1 cellular context compared by ENCODE assay signal in genomic region chr1:165884690-165885304, GRCh38.
TF ChIP-seq lines count a peak whose summit lies in the region.

No MANE protein-coding gene starts in this region.

TF ChIP-seq in WTC11, 78 proteins besides CTCF, POLR2A, EP300 and RAD21 (continued from another document):
- no peak for TF ChIP-seq HMGXB4 (CRISPR knock-in tag; IDR thresholded peaks at IDR 0.05)
- TF ChIP-seq USF2 (CRISPR knock-in tag; IDR thresholded peaks at IDR 0.05): no peak
- no peak for TF ChIP-seq IRF1 (CRISPR knock-in tag; IDR thresholded peaks at IDR 0.05)
- TF ChIP-seq ERG (CRISPR knock-in tag; IDR thresholded peaks at IDR 0.05): no peak
- TF ChIP-seq FOXJ3 (CRISPR knock-in tag; IDR thresholded peaks at IDR 0.05; ENCODE audit: borderline replicate concordance): no peak
- no peak for TF ChIP-seq ELF4 (CRISPR knock-in tag; IDR thresholded peaks at IDR 0.05; ENCODE audit: low read depth)
- no peak for TF ChIP-seq ZNF219 (CRISPR knock-in tag; IDR thresholded peaks at IDR 0.05; ENCODE audit: borderline replicate concordance)
- TF ChIP-seq OVOL2 (CRISPR knock-in tag; IDR thresholded peaks at IDR 0.05; ENCODE audit: borderline replicate concordance): no peak
- no peak for TF ChIP-seq ARID4B (CRISPR knock-in tag; IDR thresholded peaks at IDR 0.05; ENCODE audit: borderline replicate concordance)
